In the genomic region with DNA sequence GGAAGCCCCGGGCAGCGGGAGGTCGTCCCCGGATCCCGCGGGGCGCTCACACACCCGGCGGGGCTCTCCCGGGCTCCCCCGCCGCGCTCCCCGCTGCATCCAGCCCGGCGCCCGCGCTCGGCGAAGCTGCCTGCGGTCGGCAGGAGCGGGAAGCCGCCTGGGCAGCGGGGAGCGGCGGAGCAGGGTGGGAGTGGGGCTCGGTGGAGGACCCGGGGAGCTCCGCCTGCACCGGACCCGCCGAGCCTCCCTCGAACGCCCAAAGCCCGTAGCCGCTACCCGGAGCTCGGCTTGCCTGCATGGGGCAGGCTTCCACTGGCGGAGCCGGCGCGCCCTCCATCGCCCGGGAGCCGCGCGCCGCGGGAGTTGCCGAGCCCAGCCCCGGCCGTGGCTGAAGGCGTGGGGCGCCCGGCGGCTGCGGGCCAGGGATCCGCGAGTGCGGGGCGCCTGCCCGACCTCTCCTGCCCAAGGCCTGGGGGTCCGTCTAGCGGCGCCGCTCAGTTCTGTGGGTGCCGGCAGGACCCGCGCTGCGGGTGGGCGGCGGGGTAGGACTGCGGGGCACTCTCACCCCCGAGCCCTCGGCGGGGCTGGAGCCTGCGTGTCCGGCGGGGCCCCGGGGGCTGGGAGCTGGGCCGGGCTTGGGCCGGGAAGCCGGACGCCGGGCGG, we compare ENCODE assay signal across 11 cellular contexts. TPM values are rescaled to one million over a fixed set of nuclear protein-coding genes. Genes with fewer than 3 reads are reported as not detected.
DNase-seq lines count a peak whose midpoint lies in the region; ATAC-seq, FAIRE-seq and TF ChIP-seq lines count a peak whose summit lies in the region.
"Had no signal": no experiment of that assay in that cellular context is flagged by ENCODE, and none has a peak within 500 bp of the region (broad histone marks: within the 10 kb centered on the region; RNA-seq: fewer than 3 reads in every experiment).

No MANE protein-coding gene starts in this region.

- H3K9me3 ChIP-seq in heart right ventricle (no peaks in the 10 kb centered on the region), sigmoid colon (no peaks in the 10 kb centered on the region)

- TF ChIP-seq CTCF in heart right ventricle (IDR thresholded peaks at IDR 0.05): no peak
- no peak for TF ChIP-seq CTCF in sigmoid colon (IDR thresholded peaks at IDR 0.05)

- no peak for TF ChIP-seq EP300 in sigmoid colon (IDR thresholded peaks at IDR 0.05)

- TF ChIP-seq POLR2A in H54 (IDR thresholded peaks at IDR 0.05; ENCODE audit: low read depth, low read length) (0 out of 2 replicates have a peak, but pooled peaks have one; percentile 8), sigmoid colon (IDR thresholded peaks at IDR 0.05) (no peak)

- DNase-seq in H54 (ENCODE audit: insufficient read length, low spot score) (peak; percentile 32), heart right ventricle (no peak), sigmoid colon (no peak), DMS53 (lab: John Stamatoyannopoulos, UW) (no peak), SK-N-DZ (ENCODE audit: low spot score) (no peak)
- DNase-seq in activated naive CD8-positive, alpha-beta T cell treated with anti-CD3 and anti-CD28 coated beads, Interleukin-2, amount 10 ng/mL, durations not matched to agents 7 days and 5 days: peak; percentile 36
- no peak for DNase-seq in stimulated activated CD4-positive, alpha-beta T cell treated with anti-CD3 and anti-CD28 coated beads, Interleukin-1b, Interleukin-23, amount 100 ng/mL, for 48 hours
- DNase-seq: activated CD4-positive, alpha-beta memory T cell treated with anti-CD3 and anti-CD28 coated beads, Interleukin-2, amount 10 ng/mL, durations not matched to agents 7 days and 5 days; NCI-H345 had no signal

- intact Hi-C loops in heart right ventricle (cut with DNase I) (no loop called here), sigmoid colon (cut with DNase I) (no loop called here)

- POLR2A ChIA-PET in activated naive CD8-positive, alpha-beta T cell treated with anti-CD3 and anti-CD28 coated beads, Interleukin-2, amount 10 ng/mL, durations not matched to agents 7 days and 5 days (lab: Charles Lee): no interaction called here

- ATAC-seq in activated naive CD8-positive, alpha-beta T cell treated with anti-CD3 and anti-CD28 coated beads, Interleukin-2, amount 10 ng/mL, durations not matched to agents 7 days and 5 days (ENCODE audit: low read depth): no peak
- peak in 3 of 8 donors; percentile 14 to 57 (median 31) for ATAC-seq in heart right ventricle
- no peak for ATAC-seq in activated T-helper 17 cell treated with anti-CD3 and anti-CD28 coated beads, Interleukin-2, amount 50 U/mL, for 72 hours (replicated peaks)

- no peak overlapping the region for H3K27ac ChIP-seq in heart right ventricle
- no peak overlapping the region for H3K27ac ChIP-seq in sigmoid colon

- H3K36me3 ChIP-seq in heart right ventricle (no peaks in the 10 kb centered on the region), sigmoid colon (no peaks in the 10 kb centered on the region)

- WGBS in heart right ventricle, 2 donors: 1% methylated on average over 72 to 87 of the region's 87 CpGs
- whole genome bisulfite sequencing in sigmoid colon, 2 donors: 1 to 3% methylated on average over 87 of the region's 87 CpGs

- H3K4me3 ChIP-seq in heart right ventricle (peak overlapping the region in 9 of 10 donors; percentile 14 to 44 (median 35)), sigmoid colon (peak overlapping the region in 3 of 4 donors; percentile 26 to 42 (median 40))

- H3K4me1 ChIP-seq in heart right ventricle: peaks cover 0 to 15% (median 3%) of the 10 kb centered on the region in 9 donors
- H3K4me1 ChIP-seq in sigmoid colon: peaks cover 0 to 22% (median 21%) of the 10 kb centered on the region in 4 donors

- H3K36me3 Mint-ChIP-seq in activated naive CD8-positive, alpha-beta T cell treated with anti-CD3 and anti-CD28 coated beads, Interleukin-2, amount 10 ng/mL, durations not matched to agents 7 days and 5 days: no peaks in the 10 kb centered on the region
- no peaks in the 10 kb centered on the region for H3K36me3 Mint-ChIP-seq in activated T-helper 17 cell treated with anti-CD3 and anti-CD28 coated beads, Interleukin-2, amount 50 U/mL, for 72 hours (ENCODE audit: low read depth)

- H3K27me3 ChIP-seq in heart right ventricle (peaks cover 21 to 94% (median 81%) of the 10 kb centered on the region in 7 donors), sigmoid colon (peaks cover 23 to 92% (median 55%) of the 10 kb centered on the region in 3 donors)

- no peak overlapping the region for H3K27ac Mint-ChIP-seq in activated naive CD8-positive, alpha-beta T cell treated with anti-CD3 and anti-CD28 coated beads, Interleukin-2, amount 10 ng/mL, durations not matched to agents 7 days and 5 days
- no peak overlapping the region for H3K27ac Mint-ChIP-seq in activated T-helper 17 cell treated with anti-CD3 and anti-CD28 coated beads, Interleukin-2, amount 50 U/mL, for 72 hours
- H3K27ac Mint-ChIP-seq: activated CD4-positive, alpha-beta memory T cell treated with anti-CD3 and anti-CD28 coated beads, Interleukin-2, amount 10 ng/mL, durations not matched to agents 7 days and 5 days had no signal

- H3K4me3 Mint-ChIP-seq in activated naive CD8-positive, alpha-beta T cell treated with anti-CD3 and anti-CD28 coated beads, Interleukin-2, amount 10 ng/mL, durations not matched to agents 7 days and 5 days: no peak overlapping the region
- H3K4me3 Mint-ChIP-seq in activated T-helper 17 cell treated with anti-CD3 and anti-CD28 coated beads, Interleukin-2, amount 50 U/mL, for 72 hours: no peak overlapping the region
- H3K4me3 Mint-ChIP-seq: activated CD4-positive, alpha-beta memory T cell treated with anti-CD3 and anti-CD28 coated beads, Interleukin-2, amount 10 ng/mL, durations not matched to agents 7 days and 5 days had no signal

- peaks cover 46% of the 10 kb centered on the region for H3K27me3 Mint-ChIP-seq in activated naive CD8-positive, alpha-beta T cell treated with anti-CD3 and anti-CD28 coated beads, Interleukin-2, amount 10 ng/mL, durations not matched to agents 7 days and 5 days
- H3K27me3 Mint-ChIP-seq in activated T-helper 17 cell treated with anti-CD3 and anti-CD28 coated beads, Interleukin-2, amount 50 U/mL, for 72 hours: peaks cover 57% of the 10 kb centered on the region

- no peaks in the 10 kb centered on the region for H3K9me3 Mint-ChIP-seq in activated naive CD8-positive, alpha-beta T cell treated with anti-CD3 and anti-CD28 coated beads, Interleukin-2, amount 10 ng/mL, durations not matched to agents 7 days and 5 days
- H3K9me3 Mint-ChIP-seq in activated T-helper 17 cell treated with anti-CD3 and anti-CD28 coated beads, Interleukin-2, amount 50 U/mL, for 72 hours: no peaks in the 10 kb centered on the region
- H3K9me3 Mint-ChIP-seq: activated CD4-positive, alpha-beta memory T cell treated with anti-CD3 and anti-CD28 coated beads, Interleukin-2, amount 10 ng/mL, durations not matched to agents 7 days and 5 days had no signal

- H3K4me1 Mint-ChIP-seq in activated naive CD8-positive, alpha-beta T cell treated with anti-CD3 and anti-CD28 coated beads, Interleukin-2, amount 10 ng/mL, durations not matched to agents 7 days and 5 days: no peaks in the 10 kb centered on the region
- H3K4me1 Mint-ChIP-seq in activated T-helper 17 cell treated with anti-CD3 and anti-CD28 coated beads, Interleukin-2, amount 50 U/mL, for 72 hours: no peaks in the 10 kb centered on the region

- FAIRE-seq in H54 (lab: Jason Lieb, UNC): no peak

RNA-seq across cellular contexts. Expression of a gene that starts 0.7 kb away (rescaled TPM):
- under 1 TPM; 0.14 to 0.20 TPM for total RNA-seq in activated naive CD8-positive, alpha-beta T cell treated with anti-CD3 and anti-CD28 coated beads, Interleukin-2, amount 10 ng/mL, durations not matched to agents 7 days and 5 days
- total RNA-seq in heart right ventricle (under 1 TPM in 6 of 10 donors, not detected in 4; 0.05 to 0.25 (median 0.09) TPM), sigmoid colon (under 1 TPM in 1 of 4 donors, not detected in 3; under 0.01 TPM)
- polyA plus RNA-seq in heart right ventricle (under 1 TPM in 1 of 2 donors, not detected in 1; 0.04 TPM), sigmoid colon (under 1 TPM in 1 of 3 donors, not detected in 2; 0.06 TPM)
- total RNA-seq in activated T-helper 17 cell treated with anti-CD3 and anti-CD28 coated beads, Interleukin-2, amount 50 U/mL, for 72 hours: under 1 TPM; 0.29 to 0.45 TPM
- 0.14 and 0.15 TPM in 2 replicates for polyA plus RNA-seq in SK-N-DZ (2014; cell fraction: cytosol; rRNA removed)
- 0.26 and 0.52 TPM in 2 replicates for polyA plus RNA-seq in SK-N-DZ (2014; cell fraction: nucleus; rRNA removed)
- total RNA-seq: esophagus mucosa had no signal

Comparison
In these comparisons a context has a peak if more than half of its experiments do, and no peak if none do; other contexts are left out.
1. DNase-seq: peak in H54 (single experiment) and activated naive CD8-positive, alpha-beta T cell treated with anti-CD3 and anti-CD28 coated beads, Interleukin-2, amount 10 ng/mL, durations not matched to agents 7 days and 5 days (single experiment); none in heart right ventricle (0 of 2), sigmoid colon (single experiment), stimulated activated CD4-positive, alpha-beta T cell treated with anti-CD3 and anti-CD28 coated beads, Interleukin-1b, Interleukin-23, amount 100 ng/mL, for 48 hours (single experiment), DMS53 (single experiment) and SK-N-DZ (single experiment).